ENCODE assay signal across 22 cellular contexts in the genomic region with DNA sequence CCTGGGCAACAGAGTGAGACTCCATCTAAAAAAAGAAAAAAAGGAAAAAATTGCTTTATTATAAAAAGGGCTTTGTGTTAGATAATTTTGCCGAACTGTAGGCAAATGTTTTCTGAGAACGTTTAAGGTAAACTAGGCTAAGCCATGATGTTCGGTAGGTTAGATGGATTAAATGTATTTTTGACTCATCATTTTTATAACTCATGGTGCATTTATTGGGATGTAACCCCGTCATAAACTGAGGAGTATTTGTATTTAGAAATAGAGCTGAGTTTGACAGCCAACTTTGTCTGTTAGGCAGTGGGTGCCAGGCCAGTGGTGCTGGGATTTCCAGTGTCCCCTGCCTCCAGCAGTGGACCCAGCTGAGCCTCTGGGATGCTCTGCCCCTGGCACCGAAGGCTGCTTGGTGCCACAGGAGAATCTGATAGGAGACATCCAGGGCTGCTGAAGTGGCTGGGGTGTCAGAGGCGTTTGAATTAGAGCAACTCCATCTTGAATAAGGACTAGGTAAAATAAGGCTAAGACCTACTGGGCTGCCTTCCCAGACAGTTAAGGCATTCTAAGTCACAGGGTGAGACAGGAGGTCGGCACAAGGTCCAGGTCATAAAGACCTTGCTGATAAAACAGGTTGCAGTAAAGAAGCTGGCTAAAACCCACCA.
DNase-seq lines count a peak whose midpoint lies in the region; ATAC-seq and TF ChIP-seq lines count a peak whose summit lies in the region.
"Had no signal": no experiment of that assay in that cellular context is flagged by ENCODE, and none has a peak within 500 bp of the region (broad histone marks: within the 10 kb centered on the region; RNA-seq: fewer than 3 reads in every experiment).

No MANE protein-coding gene starts in this region.

- DNase-seq in heart right ventricle (no peak), cardiac septum (ENCODE audit: low spot score) (no peak), endothelial cell (ENCODE audit: low spot score) (no peak), trophoblast cell (no peak), SW 1271 (lab: John Stamatoyannopoulos, UW) (no peak), iPS-NIHi7 (ENCODE audit: extremely low spot score) (no peak), HPDE6-E6E7 (ENCODE audit: extremely low spot score) (no peak)
- DNase-seq: activated CD8-positive, alpha-beta T cell treated with anti-CD3 and anti-CD28 coated beads for 36 hours; activated naive CD8-positive, alpha-beta T cell treated with anti-CD3 and anti-CD28 coated beads for 36 hours; CD8-positive, alpha-beta memory T cell; Kasumi-1; left ventricle myocardium superior; natural killer cell; SIG-M5; stimulated activated CD4-positive, alpha-beta T cell treated with anti-CD3 and anti-CD28 coated beads, Interleukin-2, amount 100 ng/mL, for 48 hours had no signal

- H3K4me1 Mint-ChIP-seq in endothelial cell (ENCODE audit: unreplicated experiment) = peaks cover 55% of the 10 kb centered on the region
- H3K4me1 Mint-ChIP-seq: activated naive CD8-positive, alpha-beta T cell treated with anti-CD3 and anti-CD28 coated beads for 36 hours; B cell; CD8-positive, alpha-beta memory T cell; central memory CD8-positive, alpha-beta T cell; natural killer cell had no signal

- H3K4ac ChIP-seq in trophoblast cell (ENCODE audit: low read depth, low read length) = no peak overlapping the region

- H4K8ac ChIP-seq in trophoblast cell (ENCODE audit: low read depth, low read length) = no peak overlapping the region

- H3K14ac ChIP-seq in trophoblast cell (ENCODE audit: low read length) = no peak overlapping the region

- H2AFZ ChIP-seq in trophoblast cell (ENCODE audit: insufficient read depth, low read length, poor library complexity) = no peak overlapping the region

- H3K9me3 Mint-ChIP-seq in endothelial cell (ENCODE audit: unreplicated experiment) = no peaks in the 10 kb centered on the region
- H3K9me3 Mint-ChIP-seq: activated CD8-positive, alpha-beta T cell treated with anti-CD3 and anti-CD28 coated beads for 36 hours; activated naive CD8-positive, alpha-beta T cell treated with anti-CD3 and anti-CD28 coated beads for 36 hours; CD8-positive, alpha-beta memory T cell; central memory CD8-positive, alpha-beta T cell; dendritic cell treated with granulocyte-macrophage colony-stimulating factor and Interleukin-4, amounts not matched to agents 40 ng/mL and 50 ng/mL, for 4 days; natural killer cell had no signal

- no peak for TF ChIP-seq CTCF in heart right ventricle (IDR thresholded peaks at IDR 0.05)
- no peak for TF ChIP-seq CTCF in endothelial cell (IDR thresholded peaks at IDR 0.05; ENCODE audit: unreplicated experiment)

- H3K36me3 Mint-ChIP-seq in endothelial cell (ENCODE audit: low read depth, unreplicated experiment) = no peaks in the 10 kb centered on the region
- H3K36me3 Mint-ChIP-seq: activated naive CD8-positive, alpha-beta T cell treated with anti-CD3 and anti-CD28 coated beads for 36 hours; CD8-positive, alpha-beta memory T cell; natural killer cell had no signal

- 90 to 93% methylated on average over 7 of the region's 7 CpGs for WGBS in heart right ventricle, 2 donors
- no CpG with 5 or more reads among the region's 7 CpGs for WGBS in trophoblast cell (ENCODE audit: extremely low coverage, insufficient coverage, insufficient read length)

- H2BK12ac ChIP-seq in trophoblast cell (ENCODE audit: low read length) = peak overlapping the region; percentile 46

- peaks cover 6% of the 10 kb centered on the region for H3K79me1 ChIP-seq in trophoblast cell (ENCODE audit: low read length)

- H3K4me2 ChIP-seq in trophoblast cell (ENCODE audit: low read length) = no peak overlapping the region

- no peak overlapping the region for H3K9ac ChIP-seq in trophoblast cell (ENCODE audit: low read length)

- no peak overlapping the region for H2BK5ac ChIP-seq in trophoblast cell (ENCODE audit: low read depth, low read length, poor library complexity)

- no peak overlapping the region for H2BK120ac ChIP-seq in trophoblast cell (ENCODE audit: insufficient read depth, low read length, poor library complexity)

- no peaks in the 10 kb centered on the region for H3K27me3 ChIP-seq in heart right ventricle
- H3K27me3 ChIP-seq in trophoblast cell (ENCODE audit: insufficient read depth, low read length) = no peaks in the 10 kb centered on the region
- H3K27me3 ChIP-seq: ascending aorta, gastroesophageal sphincter had no signal

- H4K12ac ChIP-seq in trophoblast cell (ENCODE audit: low read depth, low read length) = no peak overlapping the region

- no peaks in the 10 kb centered on the region for H3K79me2 ChIP-seq in trophoblast cell (ENCODE audit: control insufficient read depth, insufficient read depth, low read length, poor library complexity)

- H3K27ac ChIP-seq in heart right ventricle = peak overlapping the region in 9 of 10 donors; percentile 47 to 91 (median 75)
- no peak overlapping the region for H3K27ac ChIP-seq in trophoblast cell (ENCODE audit: low read depth, low read length)

- H3K36me3 ChIP-seq in heart right ventricle (no peaks in the 10 kb centered on the region), trophoblast cell (ENCODE audit: control insufficient read depth in 1 of 2, insufficient read depth in 2 of 2, low read length in 2 of 2) (no peaks in the 10 kb centered on the region)
- H3K36me3 ChIP-seq: ascending aorta, gastroesophageal sphincter had no signal

- H3K4me1 ChIP-seq in heart right ventricle (peaks cover 6 to 65% (median 44%) of the 10 kb centered on the region in 9 donors), trophoblast cell (ENCODE audit: control insufficient read depth in 1 of 2, insufficient read depth in 2 of 2, low read length in 2 of 2) (peaks cover 6 to 9% of the 10 kb centered on the region in 2 experiments)

- no peak overlapping the region for H2AK5ac ChIP-seq in trophoblast cell (ENCODE audit: low read length)

- H3K4me3 Mint-ChIP-seq in endothelial cell (ENCODE audit: unreplicated experiment) = no peak overlapping the region
- H3K4me3 Mint-ChIP-seq: activated CD8-positive, alpha-beta T cell treated with anti-CD3 and anti-CD28 coated beads for 36 hours; activated naive CD8-positive, alpha-beta T cell treated with anti-CD3 and anti-CD28 coated beads for 36 hours; B cell; CD8-positive, alpha-beta memory T cell; central memory CD8-positive, alpha-beta T cell; dendritic cell treated with granulocyte-macrophage colony-stimulating factor and Interleukin-4, amounts not matched to agents 40 ng/mL and 50 ng/mL, for 4 days; natural killer cell had no signal

- H3K9me3 ChIP-seq in heart right ventricle = no peaks in the 10 kb centered on the region
- H3K9me3 ChIP-seq in trophoblast cell (ENCODE audit: insufficient read depth, low read depth, low read length) = no peaks in the 10 kb centered on the region
- H3K9me3 ChIP-seq: ascending aorta, gastroesophageal sphincter had no signal

- intact Hi-C loops in heart right ventricle (cut with DNase I) (loop anchor here in 2 of 10 donors (5.0 kb wide), 2 partner anchors 119 to 254 kb away; no protein-coding TSS in a partner anchor), cardiac septum (cut with DNase I) (loop anchor here (5.0 kb wide), 2 partner anchors 39 to 254 kb away; no protein-coding TSS in a partner anchor)

- peak overlapping the region; percentile 96 for H3K27ac Mint-ChIP-seq in endothelial cell (ENCODE audit: unreplicated experiment)
- H3K27ac Mint-ChIP-seq: activated CD8-positive, alpha-beta T cell treated with anti-CD3 and anti-CD28 coated beads for 36 hours; activated naive CD8-positive, alpha-beta T cell treated with anti-CD3 and anti-CD28 coated beads for 36 hours; B cell; CD8-positive, alpha-beta memory T cell; dendritic cell treated with granulocyte-macrophage colony-stimulating factor and Interleukin-4, amounts not matched to agents 40 ng/mL and 50 ng/mL, for 4 days; natural killer cell had no signal

- H3K27me3 Mint-ChIP-seq in endothelial cell (ENCODE audit: unreplicated experiment) = peaks cover 18% of the 10 kb centered on the region

- H4K91ac ChIP-seq in trophoblast cell (ENCODE audit: low read depth, low read length) = no peak overlapping the region

- H3K4me3 ChIP-seq in heart right ventricle (no peak overlapping the region), trophoblast cell (ENCODE audit: low read depth, low read length) (no peak overlapping the region)
- H3K4me3 ChIP-seq: gastroesophageal sphincter had no signal

- ATAC-seq in heart right ventricle (no peak), HG03175 (IDR thresholded peaks at IDR 0.05; ENCODE audit: unreplicated experiment) (no peak)
- ATAC-seq: activated CD4-positive, CD25-positive, alpha-beta regulatory T cell treated with anti-CD3 and anti-CD28 coated beads, Interleukin-2, amount 50 U/mL, for 24 hours; activated CD8-positive, alpha-beta T cell treated with anti-CD3 and anti-CD28 coated beads for 36 hours had no signal

- H3K18ac ChIP-seq in trophoblast cell (ENCODE audit: low read length) = no peak overlapping the region

- H3K23ac ChIP-seq in trophoblast cell (ENCODE audit: low read length) = no peak overlapping the region
